In genomic region chr16:89958596-89958995, GRCh38 we compare ENCODE assay signal across 16 cellular contexts. TPM values are rescaled to one million over a fixed set of nuclear protein-coding genes. Genes with fewer than 3 reads are reported as not detected.
A peak's percentile ranks its signal among the peaks of the same experiment; 100 is the strongest.
DNase-seq lines count a peak whose midpoint lies in the region; ATAC-seq and TF ChIP-seq lines count a peak whose summit lies in the region.
"Had no signal": no experiment of that assay in that cellular context is flagged by ENCODE, and none has a peak within 500 bp of the region (broad histone marks: within the 10 kb centered on the region; RNA-seq: fewer than 3 reads in every experiment).

No MANE protein-coding gene starts in this region.

- H3K27ac Mint-ChIP-seq in natural killer cell treated with Interleukin-12 subunit alpha and Interleukin-12 subunit beta and Interleukin-15 and Interleukin-18, amount 100 ng/mL, for 72 hours, result peak overlapping the region in 1 of 2 donors; percentile 57
- no peak overlapping the region for H3K27ac Mint-ChIP-seq in natural killer cell
- H3K27ac Mint-ChIP-seq in endothelial cell (ENCODE audit: unreplicated experiment), result no peak overlapping the region
- H3K27ac Mint-ChIP-seq: CD4-positive, alpha-beta T cell had no signal

- TF ChIP-seq POLR2A in stomach (IDR thresholded peaks at IDR 0.05), result no peak

- H3K4me3 ChIP-seq in Karpas-422 (ENCODE audit: low read length) (no peak overlapping the region), stomach (no peak overlapping the region)
- H3K4me3 ChIP-seq in effector memory CD4-positive, alpha-beta T cell (ENCODE audit: insufficient read depth, low read depth, low read length, poor library complexity, severe bottlenecking), result no peak overlapping the region
- H3K4me3 ChIP-seq: BLaER1, PC-9, SK-N-MC had no signal

- H3K4me1 ChIP-seq in Karpas-422 (ENCODE audit: low read length), result peaks cover 41% of the 10 kb centered on the region
- no peaks in the 10 kb centered on the region for H3K4me1 ChIP-seq in effector memory CD4-positive, alpha-beta T cell (ENCODE audit: control insufficient read depth, insufficient read depth, low read length, poor library complexity, severe bottlenecking)
- H3K4me1 ChIP-seq in stomach, result no peaks in the 10 kb centered on the region

- no peak for TF ChIP-seq EP300 in stomach (IDR thresholded peaks at IDR 0.05)

- H3K36me3 ChIP-seq in Karpas-422 (ENCODE audit: insufficient read depth, low read length) (peaks cover 46% of the 10 kb centered on the region), stomach (peaks cover 15 to 95% (median 88%) of the 10 kb centered on the region in 4 donors)
- peaks cover 11% of the 10 kb centered on the region for H3K36me3 ChIP-seq in effector memory CD4-positive, alpha-beta T cell (ENCODE audit: control insufficient read depth, insufficient read depth, low read length)

- no peaks in the 10 kb centered on the region for H3K9me2 ChIP-seq in Karpas-422 (replicated peaks; ENCODE audit: insufficient read depth, low read length)

- WGBS in stomach, 5 donors, result 89 to 98% (median 97%) methylated on average over 10 of the region's 10 CpGs

- H3K4me2 ChIP-seq in Karpas-422 (ENCODE audit: low read depth, low read length, poor library complexity, severe bottlenecking), result no peak overlapping the region
- H3K4me2 ChIP-seq: BLaER1, PC-9 had no signal

- H3K9me3 ChIP-seq in Karpas-422 (ENCODE audit: low read length), result no peaks in the 10 kb centered on the region
- H3K9me3 ChIP-seq in effector memory CD4-positive, alpha-beta T cell (ENCODE audit: control insufficient read depth, low read length), result no peaks in the 10 kb centered on the region
- no peaks in the 10 kb centered on the region for H3K9me3 ChIP-seq in stomach
- H3K9me3 ChIP-seq: BLaER1 had no signal

- no peak overlapping the region for H3K4me3 Mint-ChIP-seq in natural killer cell treated with Interleukin-12 subunit alpha and Interleukin-12 subunit beta and Interleukin-15 and Interleukin-18, amount 100 ng/mL, for 72 hours
- no peak overlapping the region for H3K4me3 Mint-ChIP-seq in natural killer cell
- peak overlapping the region; percentile 53 for H3K4me3 Mint-ChIP-seq in endothelial cell (ENCODE audit: unreplicated experiment)
- H3K4me3 Mint-ChIP-seq: CD4-positive, alpha-beta T cell had no signal

- peaks cover 35% of the 10 kb centered on the region for H3K79me2 ChIP-seq in Karpas-422 (ENCODE audit: low read length)

- H3K27me3 Mint-ChIP-seq in natural killer cell treated with Interleukin-12 subunit alpha and Interleukin-12 subunit beta and Interleukin-15 and Interleukin-18, amount 100 ng/mL, for 72 hours, result no peaks in the 10 kb centered on the region
- no peaks in the 10 kb centered on the region for H3K27me3 Mint-ChIP-seq in natural killer cell (ENCODE audit: low read depth in 2 of 2)
- H3K27me3 Mint-ChIP-seq in endothelial cell (ENCODE audit: unreplicated experiment), result peaks cover 8% of the 10 kb centered on the region
- H3K27me3 Mint-ChIP-seq: CD4-positive, alpha-beta T cell had no signal

- TF ChIP-seq CTCF in natural killer cell (IDR thresholded peaks at IDR 0.05) (no peak), endothelial cell (IDR thresholded peaks at IDR 0.05; ENCODE audit: unreplicated experiment) (no peak), stomach (IDR thresholded peaks at IDR 0.05) (no peak)

- peak; percentile 53 for DNase-seq in natural killer cell treated with Interleukin-12 subunit alpha and Interleukin-12 subunit beta and Interleukin-15 and Interleukin-18, amount 100 ng/mL, for 72 hours (ENCODE audit: low spot score)
- DNase-seq in natural killer cell (no peak), Karpas-422 (no peak), endothelial cell (ENCODE audit: low spot score) (no peak), NCI-H1105 treated with DMSO at 0.1 percent for 48 hours (lab: John Stamatoyannopoulos, UW) (no peak), stomach (no peak)
- no peak for DNase-seq in effector memory CD4-positive, alpha-beta T cell
- DNase-seq: CD4-positive, alpha-beta T cell; MM.1S; NCI-H1694; NCI-H2029 treated with DMSO at 0.1 percent for 48 hours; NCI-H446 treated with DMSO at 0.1 percent for 48 hours; NK-92 treated with Interleukin-12 subunit alpha and Interleukin-12 subunit beta, amount 100 ng/mL, for 24 hours; PC-9 had no signal

- ATAC-seq in natural killer cell treated with Interleukin-12 subunit alpha and Interleukin-12 subunit beta and Interleukin-15 and Interleukin-18, amount 100 ng/mL, for 72 hours, result no peak
- no peak for ATAC-seq in natural killer cell

- H3K27ac ChIP-seq in Karpas-422 (ENCODE audit: low read length) (peak overlapping the region; percentile 95; the same call in 1 of the 2 replicates), stomach (no peak overlapping the region)
- no peak overlapping the region for H3K27ac ChIP-seq in effector memory CD4-positive, alpha-beta T cell (ENCODE audit: insufficient read depth, low read length, poor library complexity, severe bottlenecking)
- H3K27ac ChIP-seq: BLaER1, PC-9, SK-N-MC had no signal

- H3K27me3 ChIP-seq in Karpas-422 (ENCODE audit: low read length) (no peaks in the 10 kb centered on the region), stomach (no peaks in the 10 kb centered on the region)
- H3K27me3 ChIP-seq in effector memory CD4-positive, alpha-beta T cell (replicated peaks; ENCODE audit: control insufficient read depth, insufficient read depth, low read length, poor library complexity, severe bottlenecking), result no peaks in the 10 kb centered on the region
- H3K27me3 ChIP-seq: BLaER1 had no signal

- H3K4me1 Mint-ChIP-seq in natural killer cell treated with Interleukin-12 subunit alpha and Interleukin-12 subunit beta and Interleukin-15 and Interleukin-18, amount 100 ng/mL, for 72 hours (ENCODE audit: low read depth in 2 of 2), result peaks cover 0 to 10% of the 10 kb centered on the region in 2 donors
- H3K4me1 Mint-ChIP-seq in natural killer cell, result peaks cover 0 to 8% of the 10 kb centered on the region in 2 donors
- H3K4me1 Mint-ChIP-seq in endothelial cell (ENCODE audit: unreplicated experiment), result peaks cover 2% of the 10 kb centered on the region

- peaks cover 12% of the 10 kb centered on the region for H3K36me3 Mint-ChIP-seq in natural killer cell treated with Interleukin-12 subunit alpha and Interleukin-12 subunit beta and Interleukin-15 and Interleukin-18, amount 100 ng/mL, for 72 hours
- peaks cover 8% of the 10 kb centered on the region for H3K36me3 Mint-ChIP-seq in natural killer cell
- peaks cover 39% of the 10 kb centered on the region for H3K36me3 Mint-ChIP-seq in endothelial cell (ENCODE audit: low read depth, unreplicated experiment)

- H2AFZ ChIP-seq in Karpas-422 (ENCODE audit: low read length), result no peak overlapping the region
- H2AFZ ChIP-seq: PC-9 had no signal

- no peak overlapping the region for H3K9ac ChIP-seq in Karpas-422 (ENCODE audit: low read length)
- H3K9ac ChIP-seq: BLaER1 had no signal

- intact Hi-C loops in natural killer cell (cut with micrococcal nuclease), result no loop called here
- intact Hi-C loops in stomach (cut with DNase I; ENCODE audit: low total_unique reads), result no loop called here

- no peaks in the 10 kb centered on the region for H3K9me3 Mint-ChIP-seq in natural killer cell treated with Interleukin-12 subunit alpha and Interleukin-12 subunit beta and Interleukin-15 and Interleukin-18, amount 100 ng/mL, for 72 hours
- H3K9me3 Mint-ChIP-seq in natural killer cell, result no peaks in the 10 kb centered on the region
- no peaks in the 10 kb centered on the region for H3K9me3 Mint-ChIP-seq in endothelial cell (ENCODE audit: unreplicated experiment)
- H3K9me3 Mint-ChIP-seq: CD4-positive, alpha-beta T cell had no signal

- peaks cover 32% of the 10 kb centered on the region; the same call in 1 of the 2 replicates for H4K20me1 ChIP-seq in Karpas-422 (ENCODE audit: insufficient read depth, low read depth, low read length)

RNA-seq across cellular contexts. Expression of gene DEF8, which starts 10.0 kb away (rescaled TPM):
- total RNA-seq in natural killer cell treated with Interleukin-12 subunit alpha and Interleukin-12 subunit beta and Interleukin-15 and Interleukin-18, amount 100 ng/mL, for 72 hours, result 10 to 100 TPM; 44.2 to 55.5 TPM
- total RNA-seq in natural killer cell (10 to 100 TPM; 43.0 to 60.3 (median 50.1) TPM), endothelial cell (ENCODE audit: unreplicated experiment) (65.5 TPM), stomach (100 to 1,000 TPM in 1 of 5 donors, 10 to 100 TPM in 4; 26.4 to 329 (median 56.1) TPM)
- total RNA-seq in Karpas-422 (2014; rRNA removed; shearing (Covaris generic); ENCODE audit: low replicate concordance), result 125 and 219 TPM in 2 replicates
- polyA plus RNA-seq in stomach, result 10 to 100 TPM; 52.5 to 74.6 (median 61.9) TPM

RNA-seq across cellular contexts. Expression of gene TUBB3, which starts 35.5 kb away (rescaled TPM):
- total RNA-seq in natural killer cell treated with Interleukin-12 subunit alpha and Interleukin-12 subunit beta and Interleukin-15 and Interleukin-18, amount 100 ng/mL, for 72 hours, result 10 to 100 TPM in 1 of 2 donors, 1 to 10 TPM in 1; 9.6 to 10.9 TPM
- total RNA-seq in natural killer cell (1 to 10 TPM; 1.1 to 1.3 (median 1.2) TPM), endothelial cell (ENCODE audit: unreplicated experiment) (95.7 TPM), stomach (10 to 100 TPM in 1 of 5 donors, 1 to 10 TPM in 1, under 1 TPM in 1, not detected in 2; 0.29 to 14.5 (median 1.0) TPM)
- total RNA-seq in Karpas-422 (2014; rRNA removed; shearing (Covaris generic); ENCODE audit: low replicate concordance), result 210 and 405 TPM in 2 replicates
- polyA plus RNA-seq in stomach, result 1 to 10 TPM; 2.4 to 8.2 (median 5.0) TPM

RNA-seq across cellular contexts. Expression of gene MC1R, which starts 39.9 kb away (rescaled TPM):
- total RNA-seq in natural killer cell treated with Interleukin-12 subunit alpha and Interleukin-12 subunit beta and Interleukin-15 and Interleukin-18, amount 100 ng/mL, for 72 hours, result 10 to 100 TPM in 1 of 2 donors, 1 to 10 TPM in 1; 9.3 to 13.0 TPM
- 10 to 100 TPM; 12.3 to 22.2 (median 13.7) TPM for total RNA-seq in natural killer cell
- 3.2 and 4.8 TPM in 2 replicates for total RNA-seq in Karpas-422 (2014; rRNA removed; shearing (Covaris generic); ENCODE audit: low replicate concordance)
- 2.9 TPM for total RNA-seq in endothelial cell (ENCODE audit: unreplicated experiment)
- total RNA-seq in stomach, result 10 to 100 TPM in 1 of 5 donors, 1 to 10 TPM in 4; 1.3 to 11.3 (median 6.7) TPM
- polyA plus RNA-seq in stomach, result 1 to 10 TPM; 1.4 to 3.9 (median 1.8) TPM
